Comparison of ENCODE assay signal across 8 cellular contexts in the genomic region with DNA sequence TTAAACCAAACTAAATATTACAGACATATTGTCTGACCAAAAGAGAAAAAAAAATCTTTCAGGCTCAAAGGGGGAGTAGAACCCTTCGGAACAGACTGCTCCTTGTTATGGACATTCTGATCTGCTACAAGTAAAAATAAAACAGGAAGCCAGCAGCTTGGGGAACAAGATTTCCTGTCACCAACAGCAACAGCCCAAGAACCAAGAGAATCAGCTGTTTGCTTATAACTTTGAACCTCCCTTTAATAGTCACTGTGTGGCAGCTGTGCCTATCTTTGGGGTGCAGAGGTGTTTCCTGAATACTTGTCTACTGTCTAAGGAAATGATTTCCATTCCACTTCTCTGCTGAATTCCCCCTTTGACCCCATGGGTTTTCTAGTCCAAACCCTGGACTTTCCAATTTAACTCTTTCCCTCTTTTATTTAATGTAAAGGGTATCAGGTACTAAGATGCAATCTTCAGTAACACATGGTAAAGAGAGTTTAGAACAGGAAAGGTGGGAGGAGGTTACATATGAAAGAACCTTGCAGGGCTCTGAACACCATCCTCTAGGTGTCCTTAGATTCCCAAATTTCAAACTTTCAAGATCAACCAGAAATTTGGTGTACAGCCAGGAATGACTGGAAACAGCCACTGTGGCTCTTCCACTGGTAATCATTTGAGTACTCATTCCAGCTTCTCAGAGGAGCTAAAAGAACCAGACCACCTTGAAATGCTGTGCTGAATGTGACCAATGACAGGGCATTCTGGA. TPM values are rescaled to one million over a fixed set of nuclear protein-coding genes. Genes with fewer than 3 reads are reported as not detected.
DNase-seq lines count a peak whose midpoint lies in the region; ATAC-seq and TF ChIP-seq lines count a peak whose summit lies in the region.

No MANE protein-coding gene starts in this region.

- TF ChIP-seq CTCF in fibroblast of mammary gland (conservative IDR thresholded peaks at IDR 0.05; ENCODE audit: control insufficient read depth, insufficient read depth, low read depth, low read length): no peak

- H3K4me1 Mint-ChIP-seq in T-cell: peaks cover 85 to 88% (median 85%) of the 10 kb centered on the region in 3 donors

- POLR2A ChIA-PET in T-cell (lab: Charles Lee): interaction anchor here (0.5 to 0.6 kb wide), 5 partner anchors 11 to 97 kb away, joined by 3 to 11 read pairs (median 3); no protein-coding TSS in a partner anchor

- peak; percentile 51 for ATAC-seq in GM21447 (IDR thresholded peaks at IDR 0.05; ENCODE audit: unreplicated experiment)
- ATAC-seq in T-cell (replicated peaks in 1 of 4): peak; percentile 83 to 92 (median 88)
- no peak for ATAC-seq in GM19467 (IDR thresholded peaks at IDR 0.05; ENCODE audit: unreplicated experiment)
- no peak for ATAC-seq in HG03469 (IDR thresholded peaks at IDR 0.05; ENCODE audit: unreplicated experiment)
- ATAC-seq in GM21528 (IDR thresholded peaks at IDR 0.05; ENCODE audit: low FRiP score, unreplicated experiment): no peak

- no peaks in the 10 kb centered on the region for H3K9me3 Mint-ChIP-seq in T-cell

- no peaks in the 10 kb centered on the region for H3K27me3 Mint-ChIP-seq in T-cell

- H3K27ac Mint-ChIP-seq in T-cell: peak overlapping the region; percentile 88 to 91

- peaks cover 20% of the 10 kb centered on the region for H3K36me3 Mint-ChIP-seq in T-cell

- peak overlapping the region; percentile 31 to 74 (median 64) for H3K4me3 Mint-ChIP-seq in T-cell

- CTCF ChIA-PET in T-cell (lab: Charles Lee): interaction anchor here in 1 of 2 donors (0.6 to 2.2 kb wide), 7 partner anchors 14 to 269 kb away, joined by 3 to 10 read pairs (median 3); partner anchors contain the start of gene WASF2

- peak in 26 of 34 experiments; percentile 5 to 45 (median 17) for DNase-seq in T-cell
- peak; percentile 31 for DNase-seq in fibroblast of mammary gland (ENCODE audit: low read depth)
- DNase-seq in putamen (ENCODE audit: low spot score): peak; percentile 65
- no peak for DNase-seq in SW480 (ENCODE audit: low spot score)

- H3K4me3 ChIP-seq in fibroblast of mammary gland (ENCODE audit: control insufficient read depth, low read depth, low read length): no peak overlapping the region

RNA-seq across cellular contexts. Expression of gene GPR3, which starts 38.7 kb away (rescaled TPM):
- total RNA-seq in T-cell: under 1 TPM in 2 of 5 donors, not detected in 3; 0.21 to 0.35 TPM

RNA-seq across cellular contexts. Expression of gene CD164L2, which starts 47.9 kb away (rescaled TPM):
- not detected for total RNA-seq in T-cell

RNA-seq across cellular contexts. Expression of gene FCN3, which starts 56.5 kb away (rescaled TPM):
- under 1 TPM in 3 of 5 donors, not detected in 2; 0.26 to 0.44 (median 0.38) TPM for total RNA-seq in T-cell

RNA-seq across cellular contexts. Expression of gene WASF2, which starts 58.9 kb away (rescaled TPM):
- total RNA-seq in T-cell: 100 to 1,000 TPM; 145 to 161 (median 156) TPM

Comparison
In these comparisons a context has a peak if more than half of its experiments do, and no peak if none do; other contexts are left out.
1. ATAC-seq: peak in GM21447 (single experiment) and T-cell (4 of 4); none in GM19467 (single experiment), HG03469 (single experiment) and GM21528 (single experiment).